1 cellular context compared by ENCODE assay signal in the genomic region with DNA sequence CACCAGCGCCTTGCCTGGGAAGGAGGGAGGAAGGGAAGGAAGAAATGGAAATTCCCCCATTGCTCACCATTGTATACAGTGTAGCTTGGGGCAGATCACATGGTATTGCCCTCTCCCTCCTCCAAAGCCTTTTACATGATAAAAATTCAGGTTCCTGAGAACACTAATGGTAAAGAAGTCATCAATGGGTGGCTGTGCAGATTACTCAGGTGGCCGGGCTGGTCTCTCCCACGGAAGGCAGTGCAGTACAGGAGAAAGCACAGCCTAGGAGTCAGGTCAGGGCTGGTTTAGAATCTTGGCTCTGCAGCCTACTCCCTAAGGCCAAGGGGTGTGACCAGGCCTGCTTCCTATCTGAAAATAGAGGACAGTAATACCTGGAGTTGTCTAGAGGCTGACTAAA.
TF ChIP-seq lines count a peak whose summit lies in the region.

No MANE protein-coding gene starts in this region.

TF ChIP-seq in GM23338, 12 proteins besides CTCF, POLR2A, EP300 and RAD21 (continued from another document):
- TF ChIP-seq, protein P1, sequence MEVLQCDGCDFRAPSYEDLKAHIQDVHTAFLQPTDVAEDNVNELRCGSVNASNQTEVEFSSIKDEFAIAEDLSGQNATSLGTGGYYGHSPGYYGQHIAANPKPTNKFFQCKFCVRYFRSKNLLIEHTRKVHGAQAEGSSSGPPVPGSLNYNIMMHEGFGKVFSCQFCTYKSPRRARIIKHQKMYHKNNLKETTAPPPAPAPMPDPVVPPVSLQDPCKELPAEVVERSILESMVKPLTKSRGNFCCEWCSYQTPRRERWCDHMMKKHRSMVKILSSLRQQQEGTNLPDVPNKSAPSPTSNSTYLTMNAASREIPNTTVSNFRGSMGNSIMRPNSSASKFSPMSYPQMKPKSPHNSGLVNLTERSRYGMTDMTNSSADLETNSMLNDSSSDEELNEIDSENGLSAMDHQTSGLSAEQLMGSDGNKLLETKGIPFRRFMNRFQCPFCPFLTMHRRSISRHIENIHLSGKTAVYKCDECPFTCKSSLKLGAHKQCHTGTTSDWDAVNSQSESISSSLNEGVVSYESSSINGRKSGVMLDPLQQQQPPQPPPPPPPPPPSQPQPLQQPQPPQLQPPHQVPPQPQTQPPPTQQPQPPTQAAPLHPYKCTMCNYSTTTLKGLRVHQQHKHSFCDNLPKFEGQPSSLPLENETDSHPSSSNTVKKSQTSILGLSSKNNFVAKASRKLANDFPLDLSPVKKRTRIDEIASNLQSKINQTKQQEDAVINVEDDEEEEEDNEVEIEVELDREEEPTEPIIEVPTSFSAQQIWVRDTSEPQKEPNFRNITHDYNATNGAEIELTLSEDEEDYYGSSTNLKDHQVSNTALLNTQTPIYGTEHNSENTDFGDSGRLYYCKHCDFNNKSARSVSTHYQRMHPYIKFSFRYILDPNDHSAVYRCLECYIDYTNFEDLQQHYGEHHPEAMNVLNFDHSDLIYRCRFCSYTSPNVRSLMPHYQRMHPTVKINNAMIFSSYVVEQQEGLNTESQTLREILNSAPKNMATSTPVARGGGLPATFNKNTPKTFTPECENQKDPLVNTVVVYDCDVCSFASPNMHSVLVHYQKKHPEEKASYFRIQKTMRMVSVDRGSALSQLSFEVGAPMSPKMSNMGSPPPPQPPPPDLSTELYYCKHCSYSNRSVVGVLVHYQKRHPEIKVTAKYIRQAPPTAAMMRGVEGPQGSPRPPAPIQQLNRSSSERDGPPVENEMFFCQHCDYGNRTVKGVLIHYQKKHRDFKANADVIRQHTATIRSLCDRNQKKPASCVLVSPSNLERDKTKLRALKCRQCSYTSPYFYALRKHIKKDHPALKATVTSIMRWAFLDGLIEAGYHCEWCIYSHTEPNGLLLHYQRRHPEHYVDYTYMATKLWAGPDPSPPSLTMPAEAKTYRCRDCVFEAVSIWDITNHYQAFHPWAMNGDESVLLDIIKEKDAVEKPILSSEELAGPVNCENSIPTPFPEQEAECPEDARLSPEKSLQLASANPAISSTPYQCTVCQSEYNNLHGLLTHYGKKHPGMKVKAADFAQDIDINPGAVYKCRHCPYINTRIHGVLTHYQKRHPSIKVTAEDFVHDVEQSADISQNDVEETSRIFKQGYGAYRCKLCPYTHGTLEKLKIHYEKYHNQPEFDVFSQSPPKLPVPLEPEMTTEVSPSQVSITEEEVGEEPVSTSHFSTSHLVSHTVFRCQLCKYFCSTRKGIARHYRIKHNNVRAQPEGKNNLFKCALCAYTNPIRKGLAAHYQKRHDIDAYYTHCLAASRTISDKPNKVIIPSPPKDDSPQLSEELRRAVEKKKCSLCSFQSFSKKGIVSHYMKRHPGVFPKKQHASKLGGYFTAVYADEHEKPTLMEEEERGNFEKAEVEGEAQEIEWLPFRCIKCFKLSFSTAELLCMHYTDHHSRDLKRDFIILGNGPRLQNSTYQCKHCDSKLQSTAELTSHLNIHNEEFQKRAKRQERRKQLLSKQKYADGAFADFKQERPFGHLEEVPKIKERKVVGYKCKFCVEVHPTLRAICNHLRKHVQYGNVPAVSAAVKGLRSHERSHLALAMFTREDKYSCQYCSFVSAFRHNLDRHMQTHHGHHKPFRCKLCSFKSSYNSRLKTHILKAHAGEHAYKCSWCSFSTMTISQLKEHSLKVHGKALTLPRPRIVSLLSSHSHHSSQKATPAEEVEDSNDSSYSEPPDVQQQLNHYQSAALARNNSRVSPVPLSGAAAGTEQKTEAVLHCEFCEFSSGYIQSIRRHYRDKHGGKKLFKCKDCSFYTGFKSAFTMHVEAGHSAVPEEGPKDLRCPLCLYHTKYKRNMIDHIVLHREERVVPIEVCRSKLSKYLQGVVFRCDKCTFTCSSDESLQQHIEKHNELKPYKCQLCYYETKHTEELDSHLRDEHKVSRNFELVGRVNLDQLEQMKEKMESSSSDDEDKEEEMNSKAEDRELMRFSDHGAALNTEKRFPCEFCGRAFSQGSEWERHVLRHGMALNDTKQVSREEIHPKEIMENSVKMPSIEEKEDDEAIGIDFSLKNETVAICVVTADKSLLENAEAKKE (CRISPR knock-in tag; IDR thresholded peaks at IDR 0.05), result no peak
- TF ChIP-seq ZNF331 (CRISPR knock-in tag; IDR thresholded peaks at IDR 0.05; ENCODE audit: low read depth) (no peak), EZH2phosphoT487 (IDR thresholded peaks at IDR 0.05; ENCODE audit: unreplicated experiment) (no peak), CREB1 (CRISPR knock-in tag; IDR thresholded peaks at IDR 0.05; ENCODE audit: low read depth) (no peak), ZNF114 (CRISPR knock-in tag; IDR thresholded peaks at IDR 0.05) (no peak), POLR2AphosphoS5 (IDR thresholded peaks at IDR 0.05; ENCODE audit: low read depth) (no peak)
